11 cellular contexts compared by ENCODE assay signal in the genomic region with DNA sequence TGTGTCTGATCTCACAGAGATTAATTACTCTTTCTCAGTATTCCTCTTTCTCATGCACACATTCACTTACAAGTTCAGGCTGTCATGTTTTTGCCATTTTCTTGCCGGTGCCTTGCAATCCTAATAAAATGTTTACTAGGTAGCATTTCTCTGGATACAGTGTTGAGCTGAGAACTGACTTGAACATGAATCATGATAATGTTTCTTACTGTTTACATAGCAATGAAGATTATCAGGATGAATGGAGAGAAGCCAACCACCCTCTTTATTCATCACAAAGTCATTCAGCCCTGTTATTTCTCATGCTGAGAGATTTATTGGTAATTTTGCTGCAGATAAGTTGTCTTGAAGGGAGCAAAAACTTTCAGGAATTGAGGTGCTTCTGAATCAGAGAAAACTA.
DNase-seq lines count a peak whose midpoint lies in the region; TF ChIP-seq lines count a peak whose summit lies in the region.
"Had no signal": no experiment of that assay in that cellular context is flagged by ENCODE, and none has a peak within 500 bp of the region (broad histone marks: within the 10 kb centered on the region; RNA-seq: fewer than 3 reads in every experiment).

No MANE protein-coding gene starts in this region.

- in situ Hi-C loops in ACHN (cut with HindIII; ENCODE audit: low pct_ligation_motif_present, low pct_unique_long_range_greater_than_20kb, low sequenced_read_pairs) (no loop called here), astrocyte of the spinal cord (cut with HindIII; ENCODE audit: low sequenced_read_pairs) (no loop called here)

- H3K4me3 ChIP-seq in astrocyte of the spinal cord (ENCODE audit: low read depth, low read length) (no peak overlapping the region), mesenchymal stem cell (ENCODE audit: insufficient read depth in 1 of 2, low read depth in 1 of 2, low read length in 2 of 2) (no peak overlapping the region), Karpas-422 (ENCODE audit: low read length) (no peak overlapping the region)
- H3K4me3 ChIP-seq: adrenal gland had no signal

- H3K79me1 ChIP-seq in mesenchymal stem cell (replicated peaks; ENCODE audit: low read length, poor library complexity, severe bottlenecking) = no peaks in the 10 kb centered on the region

- H3K4me1 ChIP-seq in mesenchymal stem cell (ENCODE audit: control insufficient read depth, insufficient read depth, low read depth, low read length) (peaks cover 6% of the 10 kb centered on the region), Karpas-422 (ENCODE audit: low read length) (no peaks in the 10 kb centered on the region)

- no peak for TF ChIP-seq CTCF in astrocyte of the spinal cord (IDR thresholded peaks at IDR 0.05; ENCODE audit: low read depth, low read length)

- no peaks in the 10 kb centered on the region for H3K79me2 ChIP-seq in Karpas-422 (ENCODE audit: low read length)

- H3K18ac ChIP-seq in mesenchymal stem cell (ENCODE audit: low read depth in 1 of 2, low read length in 2 of 2) = no peak overlapping the region

- no peak overlapping the region for H2BK15ac ChIP-seq in mesenchymal stem cell (ENCODE audit: low read depth, poor library complexity, severe bottlenecking)

- 0% methylated on average over 1 of the region's 1 CpG for WGBS in mesenchymal stem cell

- H3K9me3 ChIP-seq in mesenchymal stem cell (ENCODE audit: control insufficient read depth, low read length) = no peaks in the 10 kb centered on the region
- H3K9me3 ChIP-seq in Karpas-422 (ENCODE audit: low read length) = no peaks in the 10 kb centered on the region
- H3K9me3 ChIP-seq: adrenal gland had no signal

- H3K36me3 ChIP-seq in mesenchymal stem cell (ENCODE audit: control insufficient read depth in 1 of 2, insufficient read depth in 2 of 2, low read depth in 1 of 2, low read length in 2 of 2) (no peaks in the 10 kb centered on the region), Karpas-422 (ENCODE audit: insufficient read depth, low read length) (no peaks in the 10 kb centered on the region)
- H3K36me3 ChIP-seq: adrenal gland had no signal

- no peak overlapping the region for H3K23ac ChIP-seq in mesenchymal stem cell (ENCODE audit: low read length in 2 of 2)

- DNase-seq in ACHN = peak; percentile 57
- DNase-seq in HS-5 (ENCODE audit: low read depth) = peak; percentile 92
- peak; percentile 82 for DNase-seq in astrocyte of the spinal cord (ENCODE audit: low read depth, low spot score)
- peak; percentile 85 for DNase-seq in mesenchymal stem cell
- DNase-seq in NCI-H1930 (lab: John Stamatoyannopoulos, UW) = no peak
- DNase-seq in pons (ENCODE audit: low spot score) = no peak
- DNase-seq in occipital lobe (lab: John Stamatoyannopoulos, UW) = no peak
- DNase-seq in Karpas-422 = no peak
- DNase-seq: adrenal gland, DMS53, NCI-H82 had no signal

- no peak overlapping the region for H2BK5ac ChIP-seq in mesenchymal stem cell (ENCODE audit: low read depth, low read length, poor library complexity, severe bottlenecking)

- H2BK120ac ChIP-seq in mesenchymal stem cell (ENCODE audit: low read depth, low read length) = no peak overlapping the region

- H4K20me1 ChIP-seq in Karpas-422 (ENCODE audit: insufficient read depth, low read depth, low read length) = no peaks in the 10 kb centered on the region

- no peak overlapping the region for H2BK12ac ChIP-seq in mesenchymal stem cell (ENCODE audit: low read length in 2 of 2)

- no peak overlapping the region for H4K91ac ChIP-seq in mesenchymal stem cell (ENCODE audit: low read length)

- no peak overlapping the region for H2AK5ac ChIP-seq in mesenchymal stem cell (ENCODE audit: low read length, severe bottlenecking)

- H3K4me2 ChIP-seq in mesenchymal stem cell (ENCODE audit: low read length, poor library complexity, severe bottlenecking) (no peak overlapping the region), Karpas-422 (ENCODE audit: low read depth, low read length, poor library complexity, severe bottlenecking) (no peak overlapping the region)

- no peak overlapping the region for H4K8ac ChIP-seq in mesenchymal stem cell (ENCODE audit: low read length)

- H3K9me2 ChIP-seq in Karpas-422 (replicated peaks; ENCODE audit: insufficient read depth, low read length) = no peaks in the 10 kb centered on the region

- no peak overlapping the region for H3K4ac ChIP-seq in mesenchymal stem cell (ENCODE audit: low read depth in 1 of 2, low read length in 2 of 2)

- no peak overlapping the region for H3K14ac ChIP-seq in mesenchymal stem cell (ENCODE audit: low read length in 2 of 2)

- H3K27me3 ChIP-seq in mesenchymal stem cell (ENCODE audit: control insufficient read depth in 1 of 2, insufficient read depth in 1 of 2, low read length in 2 of 2) = no peaks in the 10 kb centered on the region
- no peaks in the 10 kb centered on the region for H3K27me3 ChIP-seq in Karpas-422 (ENCODE audit: low read length)
- H3K27me3 ChIP-seq: adrenal gland had no signal

- H3K27ac ChIP-seq in mesenchymal stem cell (ENCODE audit: low read length, poor library complexity, severe bottlenecking) (no peak overlapping the region), Karpas-422 (ENCODE audit: low read length) (no peak overlapping the region)

- peak overlapping the region; percentile 81 for H3K9ac ChIP-seq in mesenchymal stem cell (ENCODE audit: low read length)
- H3K9ac ChIP-seq in Karpas-422 (ENCODE audit: low read length) = no peak overlapping the region

- no peak overlapping the region for H2AFZ ChIP-seq in mesenchymal stem cell (ENCODE audit: low read depth, low read length)
- no peak overlapping the region for H2AFZ ChIP-seq in Karpas-422 (ENCODE audit: low read length)

Comparison
In these comparisons a context has a peak if more than half of its experiments do, and no peak if none do; other contexts are left out.
1. DNase-seq: peak in ACHN (single experiment), HS-5 (single experiment), astrocyte of the spinal cord (single experiment) and mesenchymal stem cell (single experiment); none in NCI-H1930 (0 of 2), pons (single experiment), occipital lobe (single experiment) and Karpas-422 (single experiment).